Comparison of ENCODE assay signal across 8 cellular contexts in the genomic region with DNA sequence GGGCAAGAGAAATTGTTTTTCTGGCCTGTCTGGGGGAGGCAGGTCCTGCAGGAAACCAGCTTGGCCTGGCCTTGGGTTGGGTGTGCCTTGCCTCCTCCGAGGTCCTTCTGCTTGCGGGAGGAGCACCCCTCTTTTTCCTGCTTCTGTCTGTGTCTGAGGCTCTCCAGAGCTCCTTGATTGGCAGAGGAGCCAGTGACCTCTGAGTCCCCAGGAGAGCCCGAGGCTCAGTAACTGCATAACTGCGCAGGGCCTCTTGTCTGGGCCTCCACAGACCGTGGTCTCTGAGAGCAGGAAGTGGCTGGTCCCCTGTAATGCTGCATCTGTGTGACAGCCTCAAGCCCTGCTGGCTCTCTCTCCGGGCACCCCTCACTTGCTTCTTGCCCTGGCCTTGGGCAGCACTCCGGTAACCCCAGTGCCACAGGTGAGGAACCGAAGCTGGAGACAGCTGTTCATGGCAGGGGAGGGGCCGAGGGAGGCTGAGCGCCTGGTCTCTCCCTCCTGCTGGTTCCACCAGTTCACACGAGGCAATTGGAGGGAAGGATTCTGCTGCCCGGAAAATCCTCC. TPM values are rescaled to one million over a fixed set of nuclear protein-coding genes. Genes with fewer than 3 reads are reported as not detected.
DNase-seq lines count a peak whose midpoint lies in the region; ATAC-seq and TF ChIP-seq lines count a peak whose summit lies in the region.

No MANE protein-coding gene starts in this region.

- H3K4me2 ChIP-seq in IMR-90 (ENCODE audit: low read depth, low read length): peak overlapping the region; percentile 96

- H2BK5ac ChIP-seq in IMR-90 (ENCODE audit: low read depth, low read length, poor library complexity, severe bottlenecking): peak overlapping the region; percentile 88

- peak overlapping the region; percentile 100 for H2AK9ac ChIP-seq in IMR-90 (replicated peaks; ENCODE audit: low read depth, low read length, poor library complexity)

- peak overlapping the region; percentile 78 for H3K4me3 ChIP-seq in AG04450 (ENCODE audit: low read depth, low read length)
- H3K4me3 ChIP-seq in IMR-90 (ENCODE audit: insufficient read depth, low read depth, low read length): peak overlapping the region; percentile 89
- peak overlapping the region in 1 of 2 donors; percentile 48 for H3K4me3 ChIP-seq in body of pancreas
- H3K4me3 ChIP-seq in mucosa of descending colon: peak overlapping the region; percentile 74

- peak overlapping the region; percentile 68 for H3K9ac ChIP-seq in IMR-90 (ENCODE audit: low read depth, low read length)

- dilution Hi-C loops in IMR-90 (cut with HindIII; ENCODE audit: low sequenced_read_pairs, unreplicated experiment): no loop called here

- peak overlapping the region; percentile 79 for H2AK5ac ChIP-seq in IMR-90 (ENCODE audit: low read depth, low read length)

- no peak overlapping the region for H2BK20ac ChIP-seq in IMR-90 (ENCODE audit: low read depth, low read length)

- in situ Hi-C loops in IMR-90 (cut with MboI; ENCODE audit: low sequenced_read_pairs): no loop called here

- peak overlapping the region in 1 of 2 experiments; percentile 55; a peak in 2 of 4 replicates for H4K8ac ChIP-seq in IMR-90 (ENCODE audit: low read depth in 2 of 2, low read length in 2 of 2)

- no peak overlapping the region; the same call in 2 of the 3 replicates for H2BK15ac ChIP-seq in IMR-90 (ENCODE audit: low read depth, low read length)

- peaks cover 8 to 60% of the 10 kb centered on the region in 2 experiments; a peak in 2 of 4 replicates for H3K79me1 ChIP-seq in IMR-90 (ENCODE audit: low read depth in 1 of 2, low read length in 2 of 2)

- peak overlapping the region; percentile 85 for H2AFZ ChIP-seq in IMR-90 (replicated peaks; ENCODE audit: low read length, poor library complexity)

- peak overlapping the region; percentile 43 for H3K23ac ChIP-seq in IMR-90 (ENCODE audit: low read depth, low read length)

- peak overlapping the region; percentile 52 for H3K4ac ChIP-seq in IMR-90 (ENCODE audit: low read depth, low read length)

- TF ChIP-seq CTCF in AG04450 (IDR thresholded peaks at IDR 0.05; ENCODE audit: low read depth, low read length) (no peak), IMR-90 (conservative IDR thresholded peaks at IDR 0.05; ENCODE audit: low read depth, low read length) (no peak), body of pancreas (IDR thresholded peaks at IDR 0.05) (no peak), mucosa of descending colon (IDR thresholded peaks at IDR 0.05) (no peak)

- WGBS in IMR-90 (ENCODE audit: extremely low coverage in 2 of 2, insufficient read length in 1 of 2), 2 experiments: 71% methylated on average over 9 of the region's 12 CpGs; no CpG with 5 or more reads in 1 of the 2 experiments
- 11 to 24% methylated on average over 12 of the region's 12 CpGs for WGBS in body of pancreas, 2 donors

- no TSS peak for BruUV-seq in IMR-90 (replicated peaks; lab: Mats Ljungman, UMichigan)

- TF ChIP-seq POLR2A in IMR-90 (IDR thresholded peaks at IDR 0.05; ENCODE audit: low read depth, low read length): no peak
- TF ChIP-seq POLR2A in body of pancreas (IDR thresholded peaks at IDR 0.05): no peak

- peak overlapping the region; percentile 88 for H4K91ac ChIP-seq in IMR-90 (ENCODE audit: insufficient read depth, low read depth, low read length)

- CTCF ChIA-PET in AG04450 (lab: Charles Lee) (interaction anchor here (0.5 kb wide), 1 partner anchor 27 kb away, joined by 3 read pairs; no protein-coding TSS in a partner anchor), IMR-90 (lab: Yijun Ruan, JAX) (no interaction called here)

- H3K27me3 ChIP-seq in AG04450 (ENCODE audit: control insufficient read depth, insufficient read depth, low read length): no peaks in the 10 kb centered on the region
- no peaks in the 10 kb centered on the region for H3K27me3 ChIP-seq in IMR-90 (ENCODE audit: control insufficient read depth, insufficient read depth, low read length)
- H3K27me3 ChIP-seq in body of pancreas: no peaks in the 10 kb centered on the region

- no peak overlapping the region; the same call in 1 of the 2 replicates for H2BK120ac ChIP-seq in IMR-90 (ENCODE audit: low read depth, low read length)

- peak overlapping the region; percentile 94 for H3K14ac ChIP-seq in IMR-90 (replicated peaks; ENCODE audit: low read depth, low read length)

- H3K18ac ChIP-seq in IMR-90 (ENCODE audit: low read depth, low read length): no peak overlapping the region

- no peak for ATAC-seq in IMR-90 (ENCODE audit: low read depth)
- no peak for ATAC-seq in body of pancreas
- peak; percentile 0 for ATAC-seq in mucosa of descending colon
- no peak for ATAC-seq in HG03097 (IDR thresholded peaks at IDR 0.05; ENCODE audit: low FRiP score, unreplicated experiment)
- no peak for ATAC-seq in GM21423 (IDR thresholded peaks at IDR 0.05; ENCODE audit: unreplicated experiment)

- H3K36me3 ChIP-seq in IMR-90 (ENCODE audit: control insufficient read depth, insufficient read depth, low read length) (peaks cover 8% of the 10 kb centered on the region; the same call in 1 of the 2 replicates), body of pancreas (replicated peaks in 1 of 2; ENCODE audit: insufficient read depth in 1 of 2, low read depth in 2 of 2) (no peaks in the 10 kb centered on the region), mucosa of descending colon (ENCODE audit: low read depth) (no peaks in the 10 kb centered on the region)

- H3K27ac ChIP-seq in AG04450 (ENCODE audit: low read depth, low read length) (peak overlapping the region; percentile 52), IMR-90 (ENCODE audit: insufficient read depth, low read length) (peak overlapping the region; percentile 92), body of pancreas (peak overlapping the region; percentile 80 to 97 (median 84))

- intact Hi-C loops in IMR-90 (cut with micrococcal nuclease) (loop anchor here (5.0 kb wide), 2 partner anchors 108 to 127 kb away; a partner anchor contains a TSS), body of pancreas (cut with DNase I) (no loop called here), mucosa of descending colon (cut with DNase I, micrococcal nuclease) (no loop called here)

- H3K9me3 ChIP-seq in AG04450 (ENCODE audit: control insufficient read depth, insufficient read depth, low read length) (no peaks in the 10 kb centered on the region; the same call in 1 of the 2 replicates), IMR-90 (ENCODE audit: control insufficient read depth, insufficient read depth, low read length) (no peaks in the 10 kb centered on the region), body of pancreas (no peaks in the 10 kb centered on the region), mucosa of descending colon (no peaks in the 10 kb centered on the region)

- peaks cover 82% of the 10 kb centered on the region for H4K20me1 ChIP-seq in IMR-90 (ENCODE audit: insufficient read depth, low read length)

- peak overlapping the region; percentile 61; the same call in 1 of the 2 replicates for H3K56ac ChIP-seq in IMR-90 (ENCODE audit: extremely low read depth, insufficient read depth, low read length)

- H3K4me1 ChIP-seq in IMR-90 (ENCODE audit: control insufficient read depth, insufficient read depth, low read length) (peaks cover 21% of the 10 kb centered on the region), body of pancreas (peaks cover 80% of the 10 kb centered on the region), mucosa of descending colon (ENCODE audit: low read depth) (peaks cover 41% of the 10 kb centered on the region)

- DNase-seq in AG04450 (ENCODE audit: low read depth, low spot score) (no peak), IMR-90 (no peak), body of pancreas (peak in 3 of 4 donors; percentile 49 to 60 (median 56)), mucosa of descending colon (peak; percentile 53 to 71 (median 65)), iPS-NIHi11 (ENCODE audit: low spot score) (no peak)
- DNase-seq in stimulated activated CD4-positive, alpha-beta T cell treated with anti-CD3 and anti-CD28 coated beads, Interleukin-12 subunit alpha, Interleukin-12 subunit beta, amount 100 ng/mL, for 4 hours: no peak

- H3K9me1 ChIP-seq in IMR-90 (ENCODE audit: insufficient read depth, low read length): no peaks in the 10 kb centered on the region; the same call in 1 of the 2 replicates

- POLR2A ChIA-PET in AG04450 (lab: Yijun Ruan, JAX) (interaction anchor here (1.9 kb wide), 1 partner anchor 11 kb away, joined by 7 read pairs; no protein-coding TSS in a partner anchor), IMR-90 (lab: Charles Lee; ENCODE audit: unreplicated experiment) (no interaction called here)

- TF ChIP-seq RAD21 in IMR-90 (IDR thresholded peaks at IDR 0.05; ENCODE audit: low read length): no peak

- H4K5ac ChIP-seq in IMR-90 (ENCODE audit: low read depth, low read length): 0 out of 2 replicates have a peak overlapping the region, but pooled peaks have one; percentile 5

RNA-seq across cellular contexts. Expression of a gene that starts 1.6 kb away (rescaled TPM):
- polyA plus RNA-seq in AG04450 (2011; rRNA removed) (7.5 and 8.6 TPM in 2 replicates), IMR-90 (2012; rRNA removed) (24.3 and 36.0 TPM in 2 replicates)
- polyA minus RNA-seq in AG04450 (2011; rRNA and poly(A)+ RNA removed): 8.5 and 10.5 TPM in 2 replicates
- total RNA-seq in IMR-90 (2012; rRNA removed) (9.3 and 11.4 TPM in 2 replicates), body of pancreas (100 to 1,000 TPM in 1 of 2 donors, 10 to 100 TPM in 1; 48.0 to 104 TPM), mucosa of descending colon (100 to 1,000 TPM in 2 of 3 donors, 10 to 100 TPM in 1; 73.5 to 110 (median 109) TPM)
- 13.9 and 31.3 TPM in 2 replicates for polyA plus RNA-seq in IMR-90 (2012; cell fraction: cytosol; rRNA removed)
- polyA plus RNA-seq in IMR-90 (2012; cell fraction: nucleus; rRNA removed; ENCODE audit: low replicate concordance): 73.5 and 220 TPM in 2 replicates

RNA-seq across cellular contexts. Expression of a gene that starts 31.1 kb away (rescaled TPM):
- polyA plus RNA-seq in AG04450 (2011; rRNA removed): not detected in 2 replicates
- polyA minus RNA-seq in AG04450 (2011; rRNA and poly(A)+ RNA removed): not detected in 2 replicates
- not detected in 2 replicates for total RNA-seq in IMR-90 (2012; rRNA removed)
- not detected in 2 replicates for polyA plus RNA-seq in IMR-90 (2012; rRNA removed)
- not detected in 2 replicates for polyA plus RNA-seq in IMR-90 (2012; cell fraction: cytosol; rRNA removed)
- polyA plus RNA-seq in IMR-90 (2012; cell fraction: nucleus; rRNA removed; ENCODE audit: low replicate concordance): 0.05 and 0.09 TPM in 2 replicates
- not detected for total RNA-seq in body of pancreas
- total RNA-seq in mucosa of descending colon: not detected

RNA-seq across cellular contexts. Expression of a gene that starts 37.7 kb away (rescaled TPM):
- polyA plus RNA-seq in AG04450 (2011; rRNA removed): 0.45 and 0.88 TPM in 2 replicates
- 0.26 and 0.41 TPM in 2 replicates for polyA minus RNA-seq in AG04450 (2011; rRNA and poly(A)+ RNA removed)
- 0.56 and 0.72 TPM in 2 replicates for total RNA-seq in IMR-90 (2012; rRNA removed)
- 0.65 and 0.84 TPM in 2 replicates for polyA plus RNA-seq in IMR-90 (2012; rRNA removed)
- 0.76 and 1.4 TPM in 2 replicates for polyA plus RNA-seq in IMR-90 (2012; cell fraction: cytosol; rRNA removed)
- polyA plus RNA-seq in IMR-90 (2012; cell fraction: nucleus; rRNA removed; ENCODE audit: low replicate concordance): 1.3 and 2.4 TPM in 2 replicates
- under 1 TPM in 1 of 2 donors, not detected in 1; 0.52 TPM for total RNA-seq in body of pancreas
- under 1 TPM; 0.26 to 0.82 (median 0.36) TPM for total RNA-seq in mucosa of descending colon

RNA-seq across cellular contexts. Expression of a gene that starts 40.7 kb away (rescaled TPM):
- polyA plus RNA-seq in AG04450 (2011; rRNA removed): 12.1 and 17.6 TPM in 2 replicates
- polyA minus RNA-seq in AG04450 (2011; rRNA and poly(A)+ RNA removed): 26.2 and 28.4 TPM in 2 replicates
- 5.9 and 7.2 TPM in 2 replicates for total RNA-seq in IMR-90 (2012; rRNA removed)
- polyA plus RNA-seq in IMR-90 (2012; rRNA removed): 36.8 and 40.5 TPM in 2 replicates
- 16.5 and 38.0 TPM in 2 replicates for polyA plus RNA-seq in IMR-90 (2012; cell fraction: cytosol; rRNA removed)
- 111 and 325 TPM in 2 replicates for polyA plus RNA-seq in IMR-90 (2012; cell fraction: nucleus; rRNA removed; ENCODE audit: low replicate concordance)
- 10 to 100 TPM; 76.5 to 83.1 TPM for total RNA-seq in body of pancreas
- total RNA-seq in mucosa of descending colon: 10 to 100 TPM; 37.8 to 39.6 (median 38.4) TPM

Comparison
In these comparisons a context has a peak if more than half of its experiments do, and no peak if none do; other contexts are left out.
1. DNase-seq: peak in body of pancreas (3 of 4) and mucosa of descending colon (3 of 3); none in AG04450 (single experiment), IMR-90 (single experiment), stimulated activated CD4-positive, alpha-beta T cell treated with anti-CD3 and anti-CD28 coated beads, Interleukin-12 subunit alpha, Interleukin-12 subunit beta, amount 100 ng/mL, for 4 hours (single experiment) and iPS-NIHi11 (single experiment).
2. Peak in every context shown above with its lines, with median percentiles within 50 percentile points of each other: H3K27ac ChIP-seq.